9 cellular contexts compared by ENCODE assay signal in genomic region chr9:36924071-36924470, GRCh38.
DNase-seq lines count a peak whose midpoint lies in the region; ATAC-seq and TF ChIP-seq lines count a peak whose summit lies in the region.
"Had no signal": no experiment of that assay in that cellular context is flagged by ENCODE, and none has a peak within 500 bp of the region (broad histone marks: within the 10 kb centered on the region; RNA-seq: fewer than 3 reads in every experiment).

No MANE protein-coding gene starts in this region.

- peak; percentile 55 for ATAC-seq in GM19023 (IDR thresholded peaks at IDR 0.05; ENCODE audit: unreplicated experiment)
- no peak for ATAC-seq in GM18873 (IDR thresholded peaks at IDR 0.05; ENCODE audit: low FRiP score, unreplicated experiment)

- H3K27ac Mint-ChIP-seq in endothelial cell (ENCODE audit: unreplicated experiment) = no peak overlapping the region

- H3K27me3 Mint-ChIP-seq in endothelial cell (ENCODE audit: unreplicated experiment) = peaks cover 1% of the 10 kb centered on the region

- DNase-seq in AG10803 (ENCODE audit: low read depth) = peak; percentile 63
- DNase-seq in NCI-H69 (lab: John Stamatoyannopoulos, UW) = peak; percentile 94
- DNase-seq in fibroblast of pulmonary artery (ENCODE audit: low read depth) = peak; percentile 80
- DNase-seq in WERI-Rb-1 = no peak
- no peak for DNase-seq in endothelial cell (ENCODE audit: low spot score)
- no peak for DNase-seq in NCI-H1105 (lab: John Stamatoyannopoulos, UW)

- no peaks in the 10 kb centered on the region for H3K27me3 ChIP-seq in WERI-Rb-1 (ENCODE audit: insufficient read depth, low read depth, severe bottlenecking)
- H3K27me3 ChIP-seq: suprapubic skin had no signal

- no peak overlapping the region for H3K4me3 ChIP-seq in AG10803 (ENCODE audit: low read length)
- H3K4me3 ChIP-seq in fibroblast of pulmonary artery (replicated peaks; ENCODE audit: low read depth, low read length) = no peak overlapping the region
- no peak overlapping the region for H3K4me3 ChIP-seq in WERI-Rb-1 (ENCODE audit: low read depth, low read length)
- H3K4me3 ChIP-seq: suprapubic skin had no signal

- no peaks in the 10 kb centered on the region for H3K9me3 Mint-ChIP-seq in endothelial cell (ENCODE audit: unreplicated experiment)

- H3K36me3 Mint-ChIP-seq in endothelial cell (ENCODE audit: low read depth, unreplicated experiment) = no peaks in the 10 kb centered on the region

- no peaks in the 10 kb centered on the region for H3K4me1 Mint-ChIP-seq in endothelial cell (ENCODE audit: unreplicated experiment)

- H3K4me3 Mint-ChIP-seq in endothelial cell (ENCODE audit: unreplicated experiment) = no peak overlapping the region

- no peak overlapping the region for H3K27ac ChIP-seq in WERI-Rb-1
- H3K27ac ChIP-seq: suprapubic skin had no signal

- no peaks in the 10 kb centered on the region for H3K9me3 ChIP-seq in WERI-Rb-1 (ENCODE audit: severe bottlenecking)
- H3K9me3 ChIP-seq: suprapubic skin had no signal

- H3K36me3 ChIP-seq in WERI-Rb-1 = peaks cover 59% of the 10 kb centered on the region
- H3K36me3 ChIP-seq: suprapubic skin had no signal

- TF ChIP-seq CTCF in AG10803 (conservative IDR thresholded peaks at IDR 0.05; ENCODE audit: low read length) = no peak
- no peak for TF ChIP-seq CTCF in fibroblast of pulmonary artery (IDR thresholded peaks at IDR 0.05; ENCODE audit: low read length, missing control alignments)
- TF ChIP-seq CTCF in WERI-Rb-1 (IDR thresholded peaks at IDR 0.05; ENCODE audit: low read depth, low read length) = no peak
- TF ChIP-seq CTCF in endothelial cell (IDR thresholded peaks at IDR 0.05; ENCODE audit: unreplicated experiment) = no peak

Comparison
In these comparisons a context has a peak if more than half of its experiments do, and no peak if none do; other contexts are left out.
1. DNase-seq: peak in AG10803 (single experiment), NCI-H69 (single experiment) and fibroblast of pulmonary artery (single experiment); none in WERI-Rb-1 (single experiment), endothelial cell (single experiment) and NCI-H1105 (single experiment).